In genomic region chr16:11175106-11175795, GRCh38 we compare ENCODE assay signal across 16 cellular contexts.
DNase-seq lines count a peak whose midpoint lies in the region; ATAC-seq and TF ChIP-seq lines count a peak whose summit lies in the region.
"Had no signal": no experiment of that assay in that cellular context is flagged by ENCODE, and none has a peak within 500 bp of the region (broad histone marks: within the 10 kb centered on the region; RNA-seq: fewer than 3 reads in every experiment).

No MANE protein-coding gene starts in this region.

- intact Hi-C loops in activated CD8-positive, alpha-beta T cell treated with anti-CD3 and anti-CD28 coated beads for 36 hours (cut with micrococcal nuclease) = loop anchor here (10.0 kb wide), 1 partner anchor 80 kb away; no protein-coding TSS in a partner anchor

- peaks cover 45% of the 10 kb centered on the region for H3K36me3 Mint-ChIP-seq in activated CD4-positive, alpha-beta T cell treated with anti-CD3 and anti-CD28 coated beads, Interleukin-2, amount 10 ng/mL, durations not matched to agents 7 days and 5 days (ENCODE audit: low read depth)
- H3K36me3 Mint-ChIP-seq in H9 (ENCODE audit: insufficient read depth in 1 of 3, low read depth in 3 of 3) = peaks cover 0 to 4% (median 0%) of the 10 kb centered on the region in 3 experiments; a peak in 2 of 7 replicates
- H3K36me3 Mint-ChIP-seq in activated CD8-positive, alpha-beta T cell treated with anti-CD3 and anti-CD28 coated beads for 36 hours (ENCODE audit: low read depth) = peaks cover 28% of the 10 kb centered on the region
- H3K36me3 Mint-ChIP-seq in neural crest cell (ENCODE audit: low read depth) = peaks cover 4% of the 10 kb centered on the region

- H3K4me1 Mint-ChIP-seq in activated CD4-positive, alpha-beta T cell treated with anti-CD3 and anti-CD28 coated beads, Interleukin-2, amount 10 ng/mL, durations not matched to agents 7 days and 5 days = peaks cover 66% of the 10 kb centered on the region
- H3K4me1 Mint-ChIP-seq in H9 (no peaks in the 10 kb centered on the region), neural crest cell (no peaks in the 10 kb centered on the region)
- peaks cover 60% of the 10 kb centered on the region for H3K4me1 Mint-ChIP-seq in activated CD8-positive, alpha-beta T cell treated with anti-CD3 and anti-CD28 coated beads for 36 hours (ENCODE audit: low read depth)

- no peak overlapping the region for H2BK5ac ChIP-seq in H9 (ENCODE audit: insufficient read length, low read length)

- no peak overlapping the region for H3K4me3 Mint-ChIP-seq in activated CD4-positive, alpha-beta T cell treated with anti-CD3 and anti-CD28 coated beads, Interleukin-2, amount 10 ng/mL, durations not matched to agents 7 days and 5 days
- H3K4me3 Mint-ChIP-seq in H9 = no peak overlapping the region
- H3K4me3 Mint-ChIP-seq in activated CD8-positive, alpha-beta T cell treated with anti-CD3 and anti-CD28 coated beads for 36 hours = no peak overlapping the region
- H3K4me3 Mint-ChIP-seq in neural crest cell = no peak overlapping the region

- H3K14ac ChIP-seq in H9 (ENCODE audit: insufficient read depth, low read length) = no peak overlapping the region

- H3K27ac Mint-ChIP-seq in activated CD4-positive, alpha-beta T cell treated with anti-CD3 and anti-CD28 coated beads, Interleukin-2, amount 10 ng/mL, durations not matched to agents 7 days and 5 days = peak overlapping the region; percentile 75
- H3K27ac Mint-ChIP-seq in H9 (peak overlapping the region in 2 of 3 experiments; percentile 0 to 66; a peak in 2 of 7 replicates), neural crest cell (ENCODE audit: unreplicated experiment) (peak overlapping the region; percentile 72)
- H3K27ac Mint-ChIP-seq in activated CD8-positive, alpha-beta T cell treated with anti-CD3 and anti-CD28 coated beads for 36 hours = peak overlapping the region; percentile 89

- H4K8ac ChIP-seq in H9 (replicated peaks; ENCODE audit: insufficient read length, low read depth, low read length) = no peak overlapping the region

- H2BK120ac ChIP-seq in H9 (ENCODE audit: low read depth, low read length, poor library complexity, severe bottlenecking) = no peak overlapping the region

- no peak for DNase-seq in activated CD4-positive, alpha-beta T cell treated with anti-CD3 and anti-CD28 coated beads, Interleukin-2, amount 10 ng/mL, durations not matched to agents 7 days and 5 days
- no peak for DNase-seq in activated CD4-positive, alpha-beta T cell treated with anti-CD3 and anti-CD28 coated beads for 48 hours
- DNase-seq in H9 (no peak), neural crest cell (ENCODE audit: low read depth, low spot score) (no peak), NCI-H1105 treated with DMSO at 0.1 percent for 48 hours (lab: John Stamatoyannopoulos, UW) (no peak), GM23248 (no peak)
- no peak for DNase-seq in activated CD8-positive, alpha-beta T cell treated with anti-CD3 and anti-CD28 coated beads for 36 hours
- DNase-seq: effector memory CD4-positive, alpha-beta T cell; NCI-H1694; NCI-H446 treated with DMSO at 0.1 percent for 48 hours; SJCRH30; stimulated activated CD4-positive, alpha-beta T cell treated with anti-CD3 and anti-CD28 coated beads, Interleukin-4, amount 100 ng/mL, for 1 hour had no signal

- no peak overlapping the region for H3K9ac ChIP-seq in H9 (ENCODE audit: extremely low read depth, insufficient read length, low read length)
- H3K9ac ChIP-seq in GM23248 = no peak overlapping the region

- TF ChIP-seq CTCF in H9 (conservative IDR thresholded peaks at IDR 0.05) (no peak), neural crest cell (conservative IDR thresholded peaks at IDR 0.05) (no peak)
- no peak for TF ChIP-seq CTCF in activated CD8-positive, alpha-beta T cell treated with anti-CD3 and anti-CD28 coated beads for 36 hours (IDR thresholded peaks at IDR 0.05)

- H2AK5ac ChIP-seq in H9 (ENCODE audit: insufficient read length, low read length) = no peak overlapping the region

- no peak overlapping the region for H3K23ac ChIP-seq in H9 (ENCODE audit: insufficient read length, low read depth, low read length)

- H2AFZ ChIP-seq in H9 (ENCODE audit: low read length) = no peak overlapping the region
- no peak overlapping the region for H2AFZ ChIP-seq in GM23248
- H2AFZ ChIP-seq: hepatocyte had no signal

- H3K23me2 ChIP-seq in H9 (ENCODE audit: insufficient read length, low read depth, low read length, poor library complexity, severe bottlenecking) = no peaks in the 10 kb centered on the region

- no peaks in the 10 kb centered on the region for H3K27me3 Mint-ChIP-seq in activated CD4-positive, alpha-beta T cell treated with anti-CD3 and anti-CD28 coated beads, Interleukin-2, amount 10 ng/mL, durations not matched to agents 7 days and 5 days
- H3K27me3 Mint-ChIP-seq in H9 (ENCODE audit: low read depth) (no peaks in the 10 kb centered on the region), neural crest cell (ENCODE audit: low read depth) (no peaks in the 10 kb centered on the region)
- no peaks in the 10 kb centered on the region for H3K27me3 Mint-ChIP-seq in activated CD8-positive, alpha-beta T cell treated with anti-CD3 and anti-CD28 coated beads for 36 hours

- H2BK15ac ChIP-seq in H9 (ENCODE audit: low read depth, low read length) = no peak overlapping the region

- H3K79me2 ChIP-seq in H9 (ENCODE audit: insufficient read depth, low read length) = no peaks in the 10 kb centered on the region
- no peaks in the 10 kb centered on the region for H3K79me2 ChIP-seq in GM23248 (ENCODE audit: insufficient read depth)
- H3K79me2 ChIP-seq: hepatocyte had no signal

- no peak overlapping the region for H2BK20ac ChIP-seq in H9 (ENCODE audit: low read depth, low read length, poor library complexity, severe bottlenecking)

- H3K4me2 ChIP-seq in H9 (ENCODE audit: insufficient read depth, insufficient read length, low read length) = no peak overlapping the region
- no peak overlapping the region for H3K4me2 ChIP-seq in GM23248 (ENCODE audit: unreplicated experiment)
- H3K4me2 ChIP-seq: hepatocyte had no signal

- H3K9me3 ChIP-seq in H9 (ENCODE audit: control insufficient read depth, low read depth, low read length) (no peaks in the 10 kb centered on the region), GM23248 (ENCODE audit: low read depth) (no peaks in the 10 kb centered on the region)
- H3K9me3 ChIP-seq: SJCRH30, tibial nerve had no signal

- no peak for ATAC-seq in activated CD8-positive, alpha-beta T cell treated with anti-CD3 and anti-CD28 coated beads for 36 hours
- ATAC-seq in GM18861 (IDR thresholded peaks at IDR 0.05; ENCODE audit: unreplicated experiment) = no peak

- WGBS in H9 (ENCODE audit: extremely low coverage, insufficient read length, low lambda C conversion rate) = no CpG with 5 or more reads among the region's 7 CpGs
- WGBS in GM23248 (ENCODE audit: low coverage in 1 of 2, low lambda C conversion rate in 2 of 2, missing lambda C conversion rate in 2 of 2), 2 experiments = 97% methylated on average over 7 of the region's 7 CpGs

- no peaks in the 10 kb centered on the region for H3K79me1 ChIP-seq in H9 (ENCODE audit: insufficient read depth, low read depth, low read length, poor library complexity, severe bottlenecking)

- CTCF ChIA-PET in activated CD4-positive, alpha-beta T cell treated with anti-CD3 and anti-CD28 coated beads, Interleukin-2, amount 10 ng/mL, durations not matched to agents 7 days and 5 days (lab: Charles Lee) = interaction anchor here (1.0 kb wide), 1 partner anchor 9 kb away, joined by 3 read pairs; no protein-coding TSS in a partner anchor
- CTCF ChIA-PET in activated CD8-positive, alpha-beta T cell treated with anti-CD3 and anti-CD28 coated beads for 36 hours (lab: Charles Lee) = interaction anchor here (1.1 to 1.8 kb wide), 3 partner anchors 14 to 79 kb away, joined by 3 to 5 read pairs (median 4); no protein-coding TSS in a partner anchor

- H3K4me1 ChIP-seq in H9 (ENCODE audit: insufficient read depth, low read length) (no peaks in the 10 kb centered on the region), GM23248 (ENCODE audit: insufficient read depth) (no peaks in the 10 kb centered on the region)
- H3K4me1 ChIP-seq: SJCRH30, tibial nerve had no signal

- H3K4me3 ChIP-seq in GM23248 = no peak overlapping the region
- H3K4me3 ChIP-seq: cardiac muscle cell, hepatocyte, SJCRH30, tibial nerve had no signal

- H4K91ac ChIP-seq in H9 (ENCODE audit: insufficient read length, low read depth, low read length) = no peak overlapping the region

- H3K36me3 ChIP-seq in GM23248 (ENCODE audit: low read depth) = no peaks in the 10 kb centered on the region
- H3K36me3 ChIP-seq: cardiac muscle cell, SJCRH30 had no signal

- no peak overlapping the region for H3K18ac ChIP-seq in H9 (ENCODE audit: insufficient read length, low read depth, low read length)

- H3K27ac ChIP-seq in H9 (ENCODE audit: insufficient read length, low read depth, low read length) (no peak overlapping the region), GM23248 (no peak overlapping the region)
- H3K27ac ChIP-seq: cardiac muscle cell, hepatocyte, SJCRH30, tibial nerve had no signal

- H3K9me2 ChIP-seq in GM23248 (ENCODE audit: insufficient read depth) = no peaks in the 10 kb centered on the region

- H3K9me3 Mint-ChIP-seq in activated CD4-positive, alpha-beta T cell treated with anti-CD3 and anti-CD28 coated beads, Interleukin-2, amount 10 ng/mL, durations not matched to agents 7 days and 5 days = no peaks in the 10 kb centered on the region
- H3K9me3 Mint-ChIP-seq in H9 (no peaks in the 10 kb centered on the region), neural crest cell (no peaks in the 10 kb centered on the region)
- H3K9me3 Mint-ChIP-seq in activated CD8-positive, alpha-beta T cell treated with anti-CD3 and anti-CD28 coated beads for 36 hours = no peaks in the 10 kb centered on the region

- no peak overlapping the region for H3T11ph ChIP-seq in H9 (ENCODE audit: low read length)

- H4K20me1 ChIP-seq in H9 (ENCODE audit: control insufficient read depth, insufficient read depth, insufficient read length) (no peaks in the 10 kb centered on the region), GM23248 (ENCODE audit: insufficient read depth) (no peaks in the 10 kb centered on the region)

- POLR2A ChIA-PET in activated CD4-positive, alpha-beta T cell treated with anti-CD3 and anti-CD28 coated beads, Interleukin-2, amount 10 ng/mL, durations not matched to agents 7 days and 5 days (lab: Charles Lee) = no interaction called here
- POLR2A ChIA-PET in activated CD8-positive, alpha-beta T cell treated with anti-CD3 and anti-CD28 coated beads for 36 hours (lab: Charles Lee) = interaction anchor here (0.6 to 1.7 kb wide), 9 partner anchors 10 to 81 kb away, joined by 3 to 8 read pairs (median 4); partner anchors contain the start of gene SOCS1

- no peak overlapping the region for H3K4ac ChIP-seq in H9 (ENCODE audit: low read depth, low read length)

- H3F3A ChIP-seq in GM23248 (ENCODE audit: insufficient read depth) = no peaks in the 10 kb centered on the region

- in situ Hi-C loops in GM23248 (cut with MboI) = no loop called here

- no peaks in the 10 kb centered on the region for H3K27me3 ChIP-seq in H9 (ENCODE audit: insufficient read depth, low read length)
- no peaks in the 10 kb centered on the region for H3K27me3 ChIP-seq in GM23248 (replicated peaks; ENCODE audit: insufficient read depth)
- H3K27me3 ChIP-seq: cardiac muscle cell, hepatocyte, SJCRH30, tibial nerve had no signal

- H4K5ac ChIP-seq in H9 (ENCODE audit: insufficient read length, low read depth, low read length) = no peak overlapping the region

- no peak overlapping the region for H3K56ac ChIP-seq in H9 (ENCODE audit: insufficient read length, low read depth, low read length)

- no peak overlapping the region for H2BK12ac ChIP-seq in H9 (ENCODE audit: insufficient read length, low read depth, low read length)

Comparison
In these comparisons a context has a peak if more than half of its experiments do, and no peak if none do; other contexts are left out.
1. H3K27ac Mint-ChIP-seq: peak in every context shown above with its lines; median percentile 89 in activated CD8-positive, alpha-beta T cell treated with anti-CD3 and anti-CD28 coated beads for 36 hours; 75 in activated CD4-positive, alpha-beta T cell treated with anti-CD3 and anti-CD28 coated beads, Interleukin-2, amount 10 ng/mL, durations not matched to agents 7 days and 5 days; 72 in neural crest cell; 33 in H9.